Comparison of ENCODE assay signal across 18 cellular contexts in genomic region chr15:51092480-51092879, GRCh38.
"Had no signal": no experiment of that assay in that cellular context is flagged by ENCODE, and none has a peak within 500 bp of the region (broad histone marks: within the 10 kb centered on the region; RNA-seq: fewer than 3 reads in every experiment).

No MANE protein-coding gene starts in this region.

- H2AFZ ChIP-seq: hepatocyte, parathyroid adenoma had no signal

- H3K4me3 ChIP-seq: hepatocyte had no signal

- H3K79me2 ChIP-seq: hepatocyte, parathyroid adenoma had no signal

- ATAC-seq: activated CD8-positive, alpha-beta memory T cell treated with anti-CD3 and anti-CD28 coated beads, Interleukin-2, amount 10 ng/mL, durations not matched to agents 7 days and 5 days; activated naive CD4-positive, alpha-beta T cell treated with anti-CD3 and anti-CD28 coated beads, Interleukin-2, amount 50 U/mL, for 72 hours; left ventricle myocardium superior; stimulated activated memory B cell treated with anti-CD40 and anti-IgM and Interleukin-4, amounts not matched to agents 10 μg/mL and 1 μg/mL and 100 μg/mL, for 72 hours had no signal

- H3K4me1 ChIP-seq: parathyroid adenoma had no signal

- H3K9ac ChIP-seq: parathyroid adenoma had no signal

- H3K27ac ChIP-seq: brain microvascular endothelial cell, hepatocyte, parathyroid adenoma had no signal

- FAIRE-seq: endometrium, kidney, small intestine had no signal

- H3K36me3 ChIP-seq: brain microvascular endothelial cell had no signal

- DNase-seq: activated CD4-positive, alpha-beta T cell treated with anti-CD3 and anti-CD28 coated beads for 1 hour; activated CD4-positive, alpha-beta T cell treated with anti-CD3 and anti-CD28 coated beads, Interleukin-2, amount 50 U/mL, for 48 hours; activated CD8-positive, alpha-beta memory T cell treated with anti-CD3 and anti-CD28 coated beads, Interleukin-2, amount 10 ng/mL, durations not matched to agents 7 days and 5 days; activated effector memory CD4-positive, alpha-beta T cell treated with Interleukin-2 at 50 U/mL for 16 hours; activated T-cell treated with anti-CD3 and anti-CD28 coated beads, Interleukin-2, amount 50 U/mL, for 24 hours; amniotic stem cell; brain microvascular endothelial cell; dermis blood vessel endothelial cell; kidney; left ventricle myocardium superior; small intestine; substantia nigra; SW 1271 had no signal
